ENCODE assay signal across 8 cellular contexts in genomic region chr10:62243647-62243997, GRCh38.
DNase-seq lines count a peak whose midpoint lies in the region; ATAC-seq lines count a peak whose summit lies in the region.

No MANE protein-coding gene starts in this region.

- H3K27me3 ChIP-seq in mucosa of rectum (ENCODE audit: control insufficient read depth in 2 of 2, insufficient read depth in 2 of 2, low read length in 2 of 2): no peaks in the 10 kb centered on the region

- H3K4me3 ChIP-seq in SK-N-MC (no peak overlapping the region), mucosa of rectum (ENCODE audit: low read length in 2 of 2) (peak overlapping the region in 1 of 2 donors; percentile 63)

- peaks cover 0 to 4% of the 10 kb centered on the region in 2 donors for H3K4me1 ChIP-seq in mucosa of rectum (ENCODE audit: control insufficient read depth in 2 of 2, insufficient read depth in 2 of 2, low read length in 2 of 2)

- ATAC-seq in GM18858 (IDR thresholded peaks at IDR 0.05; ENCODE audit: unreplicated experiment): peak; percentile 26
- ATAC-seq in HG02642 (IDR thresholded peaks at IDR 0.05; ENCODE audit: poor library complexity, unreplicated experiment): peak; percentile 47

- H3K9me3 ChIP-seq in SK-N-MC (ENCODE audit: low read depth, low read length) (no peaks in the 10 kb centered on the region), mucosa of rectum (ENCODE audit: control insufficient read depth in 2 of 2, low read length in 2 of 2) (no peaks in the 10 kb centered on the region)

- no peaks in the 10 kb centered on the region for H3K36me3 ChIP-seq in SK-N-MC (ENCODE audit: insufficient read depth, low read length)
- no peaks in the 10 kb centered on the region for H3K36me3 ChIP-seq in mucosa of rectum (ENCODE audit: control insufficient read depth in 2 of 2, insufficient read depth in 2 of 2, low read length in 2 of 2)

- DNase-seq in SK-N-MC (ENCODE audit: low read depth, low spot score) (no peak), islet precursor cell (no peak), NCI-H82 (lab: John Stamatoyannopoulos, UW) (no peak), substantia nigra (lab: John Stamatoyannopoulos, UW) (no peak)
- DNase-seq in stimulated activated CD4-positive, alpha-beta T cell treated with anti-CD3 and anti-CD28 coated beads, Interleukin-4, amount 100 ng/mL, for 4 hours: no peak

- H3K9ac ChIP-seq in SK-N-MC (ENCODE audit: insufficient read length) (no peak overlapping the region), mucosa of rectum (ENCODE audit: low read depth in 1 of 2, low read length in 2 of 2) (peak overlapping the region in 1 of 2 donors; percentile 0)

- H3K27ac ChIP-seq in SK-N-MC (peak overlapping the region; percentile 46; the same call in 1 of the 2 replicates), mucosa of rectum (ENCODE audit: low read depth in 2 of 2, low read length in 2 of 2) (peak overlapping the region; percentile 46 to 72), substantia nigra (ENCODE audit: low read depth, low read length, poor library complexity, severe bottlenecking) (no peak overlapping the region)
